Comparison of ENCODE assay signal across 11 cellular contexts in genomic region chr10:114095676-114096331, GRCh38. TPM values are rescaled to one million over a fixed set of nuclear protein-coding genes. Genes with fewer than 3 reads are reported as not detected.
DNase-seq lines count a peak whose midpoint lies in the region; ATAC-seq and TF ChIP-seq lines count a peak whose summit lies in the region.
"Had no signal": no experiment of that assay in that cellular context is flagged by ENCODE, and none has a peak within 500 bp of the region (broad histone marks: within the 10 kb centered on the region; RNA-seq: fewer than 3 reads in every experiment).

No MANE protein-coding gene starts in this region.

- H3K27ac Mint-ChIP-seq in activated B cell treated with CpG ODN at 0.5 μM for 24 hours = peak overlapping the region; percentile 22

- POLR2A ChIA-PET in activated B cell treated with CpG ODN at 0.5 μM for 24 hours (lab: Charles Lee) = interaction anchor here (1.1 to 1.6 kb wide), 2 partner anchors 71 to 293 kb away, joined by 6 to 7 read pairs; no protein-coding TSS in a partner anchor

- peaks cover 9% of the 10 kb centered on the region for H3K27me3 Mint-ChIP-seq in activated B cell treated with CpG ODN at 0.5 μM for 24 hours

- CTCF ChIA-PET in activated B cell treated with CpG ODN at 0.5 μM for 24 hours (lab: Charles Lee) = interaction anchor here (0.8 to 1.5 kb wide), 4 partner anchors 9 to 294 kb away, joined by 3 to 4 read pairs (median 3); no protein-coding TSS in a partner anchor

- H3K9me3 Mint-ChIP-seq in activated B cell treated with CpG ODN at 0.5 μM for 24 hours = no peaks in the 10 kb centered on the region

- DNase-seq in AML-193 (lab: John Stamatoyannopoulos, UW) (peak; percentile 58 to 59), activated B cell treated with CpG ODN at 0.5 μM for 24 hours (no peak), NCI-H2171 treated with DMSO at 0.1 percent for 48 hours (lab: John Stamatoyannopoulos, UW) (no peak), LoVo (ENCODE audit: low spot score) (no peak), midbrain (lab: John Stamatoyannopoulos, UW) (no peak), NCI-H2081 (lab: John Stamatoyannopoulos, UW) (no peak)
- DNase-seq: activated CD4-positive, alpha-beta T cell treated with anti-CD3 and anti-CD28 coated beads for 48 hours; cerebellar nuclear complex; NCI-H69 had no signal

- intact Hi-C loops in activated B cell treated with CpG ODN at 0.5 μM for 24 hours (cut with micrococcal nuclease) = loop anchor here (2.0 to 5.0 kb wide), 2 partner anchors 114 to 415 kb away; no protein-coding TSS in a partner anchor

- H3K4me1 Mint-ChIP-seq in activated B cell treated with CpG ODN at 0.5 μM for 24 hours = peaks cover 61% of the 10 kb centered on the region

- peak overlapping the region; percentile 49 for H3K4me3 Mint-ChIP-seq in activated B cell treated with CpG ODN at 0.5 μM for 24 hours

- ATAC-seq in GM19372 (IDR thresholded peaks at IDR 0.05; ENCODE audit: low read depth, unreplicated experiment) (peak; percentile 48), HG03432 (IDR thresholded peaks at IDR 0.05; ENCODE audit: unreplicated experiment) (peak; percentile 59), activated B cell treated with CpG ODN at 0.5 μM for 24 hours (ENCODE audit: low read depth) (peak; percentile 51)

- TF ChIP-seq CTCF in activated B cell treated with CpG ODN at 0.5 μM for 24 hours (IDR thresholded peaks at IDR 0.05) = no peak

- no peaks in the 10 kb centered on the region for H3K36me3 Mint-ChIP-seq in activated B cell treated with CpG ODN at 0.5 μM for 24 hours (ENCODE audit: low read depth)

RNA-seq across cellular contexts. Expression of gene ADRB1, which starts 52.1 kb away (rescaled TPM):
- not detected in 2 replicates for total RNA-seq in activated B cell treated with CpG ODN at 0.5 μM for 24 hours

Comparison
In these comparisons a context has a peak if more than half of its experiments do, and no peak if none do; other contexts are left out.
1. DNase-seq: peak in AML-193 (2 of 2); none in activated B cell treated with CpG ODN at 0.5 μM for 24 hours (single experiment), NCI-H2171 treated with DMSO at 0.1 percent for 48 hours (single experiment), LoVo (single experiment), midbrain (single experiment) and NCI-H2081 (0 of 2).
2. Peak in every context shown above with its lines, with median percentiles within 50 percentile points of each other: ATAC-seq.